ENCODE assay signal across 37 cellular contexts in the genomic region with DNA sequence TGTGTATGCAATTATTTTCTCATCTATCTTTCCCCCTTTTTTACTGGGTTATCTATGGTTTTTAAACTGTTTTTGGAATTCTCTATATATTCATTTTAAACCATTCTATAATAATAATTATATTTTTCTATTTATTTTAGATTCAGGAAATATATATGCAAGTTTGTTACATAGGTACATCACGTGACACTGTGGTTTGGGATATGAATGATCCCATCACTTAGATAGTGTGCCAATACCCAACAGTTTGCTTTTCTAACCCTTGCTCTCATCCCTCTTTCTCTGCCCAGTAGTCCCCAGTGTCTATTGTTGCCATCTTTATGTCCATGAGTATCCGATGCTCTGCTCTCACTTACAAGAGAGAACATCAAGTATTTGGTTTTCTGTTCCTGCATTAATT.
A peak's percentile ranks its signal among the peaks of the same experiment; 100 is the strongest.
DNase-seq lines count a peak whose midpoint lies in the region; ATAC-seq, FAIRE-seq and TF ChIP-seq lines count a peak whose summit lies in the region.
"Had no signal": no experiment of that assay in that cellular context is flagged by ENCODE, and none has a peak within 500 bp of the region (broad histone marks: within the 10 kb centered on the region; RNA-seq: fewer than 3 reads in every experiment).

No MANE protein-coding gene starts in this region.

- H2BK120ac ChIP-seq in H1 (replicated peaks; ENCODE audit: low read depth, low read length) = no peak overlapping the region

- TF ChIP-seq CTCF in HepG2 (CRISPR knock-in tag; IDR thresholded peaks at IDR 0.05) = no peak
- TF ChIP-seq CTCF in right lobe of liver (IDR thresholded peaks at IDR 0.05) = no peak
- no peak for TF ChIP-seq CTCF in K562 (IDR thresholded peaks at IDR 0.05 in 2 of 3, conservative IDR thresholded peaks at IDR 0.05 in 1 of 3; ENCODE audit: insufficient read depth in 2 of 3, low read depth in 1 of 3, low read length in 3 of 3)
- no peak for TF ChIP-seq CTCF in H1 (IDR thresholded peaks at IDR 0.05; ENCODE audit: control extremely low read depth in 1 of 3, insufficient read depth in 1 of 3, low read depth in 1 of 3, low read length in 3 of 3)
- TF ChIP-seq CTCF in neural progenitor cell (IDR thresholded peaks at IDR 0.05) = no peak

- no peaks in the 10 kb centered on the region for H3K9me3 Mint-ChIP-seq in neural progenitor cell
- H3K9me3 Mint-ChIP-seq in activated T-cell treated with anti-CD3 and anti-CD28 coated beads, Interleukin-2, amount 50 U/mL, for 24 hours = peaks cover 11% of the 10 kb centered on the region

- H2BK12ac ChIP-seq in H1 (ENCODE audit: low read depth, low read length) = no peak overlapping the region

- no peak overlapping the region for H3K56ac ChIP-seq in H1 (replicated peaks; ENCODE audit: insufficient read length, low read depth, low read length)

- no peaks in the 10 kb centered on the region for H3K9me1 ChIP-seq in K562 (ENCODE audit: control insufficient read depth, insufficient read depth, low read length)

- no peak overlapping the region for H4K8ac ChIP-seq in H1 (ENCODE audit: extremely low read depth, insufficient read depth, low read length)

- H3K27me3 ChIP-seq in HepG2 (ENCODE audit: control insufficient read depth in 1 of 2, insufficient read depth in 2 of 2, low read length in 2 of 2) (no peaks in the 10 kb centered on the region), right lobe of liver (no peaks in the 10 kb centered on the region), K562 (ENCODE audit: control insufficient read depth in 2 of 2, insufficient read depth in 2 of 2, low read length in 2 of 2) (no peaks in the 10 kb centered on the region), H1 (replicated peaks in 1 of 4; ENCODE audit: control insufficient read depth in 3 of 4, extremely low read depth in 1 of 4, insufficient read depth in 3 of 4, low read length in 3 of 4) (no peaks in the 10 kb centered on the region), neural progenitor cell (no peaks in the 10 kb centered on the region)
- H3K27me3 ChIP-seq: BE2C; BLaER1; BLaER1 treated with 17β-estradiol and CSF1 and Interleukin-3, amounts not matched to agents 10 nM and 100 nM had no signal

- H3K36me3 ChIP-seq in HepG2 (replicated peaks in 1 of 2; ENCODE audit: control insufficient read depth in 1 of 2, insufficient read depth in 2 of 2, low read length in 2 of 2) = no peaks in the 10 kb centered on the region
- no peaks in the 10 kb centered on the region for H3K36me3 ChIP-seq in right lobe of liver
- no peaks in the 10 kb centered on the region for H3K36me3 ChIP-seq in K562 (ENCODE audit: control insufficient read depth, insufficient read depth, low read length)
- no peaks in the 10 kb centered on the region; a peak in 1 of 8 replicates for H3K36me3 ChIP-seq in H1 (ENCODE audit: control insufficient read depth in 2 of 4, insufficient read depth in 4 of 4, low read length in 3 of 4)
- no peaks in the 10 kb centered on the region for H3K36me3 ChIP-seq in neural progenitor cell
- H3K36me3 ChIP-seq: BE2C; BLaER1; BLaER1 treated with 17β-estradiol and CSF1 and Interleukin-3, amounts not matched to agents 10 nM and 100 nM had no signal

- H3K27me3 Mint-ChIP-seq in neural progenitor cell (ENCODE audit: insufficient read depth, low read depth) (peaks cover 2% of the 10 kb centered on the region), T-helper 17 cell (no peaks in the 10 kb centered on the region)
- H3K27me3 Mint-ChIP-seq in activated T-cell treated with anti-CD3 and anti-CD28 coated beads, Interleukin-2, amount 50 U/mL, for 24 hours = no peaks in the 10 kb centered on the region
- H3K27me3 Mint-ChIP-seq: B cell; CD4-positive, alpha-beta memory T cell; CD4-positive, alpha-beta T cell; CD4-positive, CD25-positive, alpha-beta regulatory T cell; CD8-positive, alpha-beta memory T cell had no signal

- TF ChIP-seq RAD21 in HepG2 (CRISPR knock-in tag; IDR thresholded peaks at IDR 0.05) = no peak
- no peak for TF ChIP-seq RAD21 in K562 (CRISPR knock-in tag; conservative IDR thresholded peaks at IDR 0.05 in 1 of 2, IDR thresholded peaks at IDR 0.05 in 1 of 2)
- no peak for TF ChIP-seq RAD21 in H1 (IDR thresholded peaks at IDR 0.05 in 1 of 2, conservative IDR thresholded peaks at IDR 0.05 in 1 of 2; ENCODE audit: low read depth in 2 of 2, low read length in 2 of 2)

- H3K4me3 ChIP-seq in HepG2 (replicated peaks in 1 of 3; ENCODE audit: insufficient read depth in 1 of 3, low read depth in 2 of 3, low read length in 3 of 3) (no peak overlapping the region), right lobe of liver (no peak overlapping the region), K562 (no peak overlapping the region), H1 (ENCODE audit: extremely low read depth in 1 of 4, insufficient read depth in 2 of 4, low read depth in 3 of 4, low read length in 4 of 4) (no peak overlapping the region), neural progenitor cell (no peak overlapping the region)
- H3K4me3 ChIP-seq: A549; BLaER1; BLaER1 treated with 17β-estradiol and CSF1 and Interleukin-3, amounts not matched to agents 10 nM and 100 nM had no signal

- no peaks in the 10 kb centered on the region for H3F3A ChIP-seq in neural progenitor cell (ENCODE audit: low read depth)

- H2BK20ac ChIP-seq in H1 (ENCODE audit: low read length) = no peak overlapping the region

- H3K9ac ChIP-seq in HepG2 (ENCODE audit: insufficient read depth, low read depth, low read length) (no peak overlapping the region), K562 (ENCODE audit: insufficient read depth in 1 of 2, low read depth in 2 of 2, low read length in 2 of 2) (no peak overlapping the region), H1 (replicated peaks in 1 of 4; ENCODE audit: extremely low read depth in 1 of 4, low read depth in 3 of 4, low read length in 3 of 4) (no peak overlapping the region), neural progenitor cell (no peak overlapping the region)
- H3K9ac ChIP-seq: BLaER1; BLaER1 treated with 17β-estradiol and CSF1 and Interleukin-3, amounts not matched to agents 10 nM and 100 nM had no signal

- no peaks in the 10 kb centered on the region for H4K20me1 ChIP-seq in HepG2 (ENCODE audit: insufficient read depth, low read length)
- no peaks in the 10 kb centered on the region for H4K20me1 ChIP-seq in K562 (replicated peaks; ENCODE audit: control insufficient read depth, insufficient read depth, low read length)
- H4K20me1 ChIP-seq in H1 (replicated peaks in 1 of 2; ENCODE audit: control insufficient read depth in 1 of 2, insufficient read depth in 2 of 2, low read length in 2 of 2) = no peaks in the 10 kb centered on the region
- no peaks in the 10 kb centered on the region for H4K20me1 ChIP-seq in neural progenitor cell (ENCODE audit: low read depth)
- H4K20me1 ChIP-seq: BLaER1; BLaER1 treated with 17β-estradiol and CSF1 and Interleukin-3, amounts not matched to agents 10 nM and 100 nM had no signal

- no peaks in the 10 kb centered on the region for H3K79me2 ChIP-seq in HepG2 (ENCODE audit: insufficient read depth, low read length)
- no peaks in the 10 kb centered on the region for H3K79me2 ChIP-seq in K562 (ENCODE audit: control insufficient read depth, insufficient read depth, low read length)
- H3K79me2 ChIP-seq in H1 (ENCODE audit: control insufficient read depth in 1 of 2, insufficient read depth in 2 of 2, low read length in 2 of 2) = no peaks in the 10 kb centered on the region
- no peaks in the 10 kb centered on the region for H3K79me2 ChIP-seq in neural progenitor cell (ENCODE audit: low read depth)

- no peak overlapping the region for H3K23ac ChIP-seq in H1 (ENCODE audit: insufficient read length)

- no peak for DNase-seq in HepG2 (ENCODE audit: low spot score)
- no peak for DNase-seq in right lobe of liver
- DNase-seq in K562 (ENCODE audit: extremely low read depth in 1 of 4, low spot score in 3 of 4) = no peak
- DNase-seq in H1 (ENCODE audit: low read depth in 1 of 2, low spot score in 2 of 2) = no peak
- DNase-seq in neural progenitor cell (ENCODE audit: low spot score) = no peak
- DNase-seq in DMS53 treated with DMSO at 0.1 percent for 48 hours (lab: John Stamatoyannopoulos, UW; ENCODE audit: unreplicated experiment) = no peak
- DNase-seq in T-helper 17 cell = no peak
- DNase-seq in activated T-cell treated with anti-CD3 and anti-CD28 coated beads, Interleukin-2, amount 50 U/mL, for 24 hours = no peak
- DNase-seq: 8988T; ACHN; AML-193; BE2C; C1 segment of cervical spinal cord; Caco-2; Calu3; CD4-positive, alpha-beta memory T cell; CD4-positive, alpha-beta T cell; CD4-positive, CD25-positive, alpha-beta regulatory T cell; CD8-positive, alpha-beta memory T cell; CD8-positive, alpha-beta T cell; COR-L47; DMS 273 treated with DMSO at 0.1 percent for 48 hours; DMS153; DMS53; DMS79; DMS79 treated with DMSO at 0.1 percent for 48 hours; DND-41; EL had no signal

- ATAC-seq in HepG2 = no peak
- no peak for ATAC-seq in right lobe of liver
- no peak for ATAC-seq in K562
- ATAC-seq in T-helper 17 cell = no peak
- ATAC-seq: A549; CD8-positive, alpha-beta T cell had no signal

- no peak overlapping the region for H3K4me2 ChIP-seq in HepG2 (ENCODE audit: low read depth, low read length)
- no peak overlapping the region for H3K4me2 ChIP-seq in K562 (ENCODE audit: insufficient read depth, low read length)
- H3K4me2 ChIP-seq in H1 (ENCODE audit: insufficient read depth in 1 of 2, low read depth in 2 of 2, low read length in 2 of 2) = no peak overlapping the region
- no peak overlapping the region for H3K4me2 ChIP-seq in neural progenitor cell
- H3K4me2 ChIP-seq: A549; BLaER1; BLaER1 treated with 17β-estradiol and CSF1 and Interleukin-3, amounts not matched to agents 10 nM and 100 nM had no signal

- H3K36me3 Mint-ChIP-seq in neural progenitor cell (no peaks in the 10 kb centered on the region), T-helper 17 cell (ENCODE audit: low read depth) (no peaks in the 10 kb centered on the region)
- H3K36me3 Mint-ChIP-seq in activated T-cell treated with anti-CD3 and anti-CD28 coated beads, Interleukin-2, amount 50 U/mL, for 24 hours (ENCODE audit: low read depth) = no peaks in the 10 kb centered on the region
- H3K36me3 Mint-ChIP-seq: CD14-positive monocyte; CD4-positive, alpha-beta memory T cell; CD4-positive, CD25-positive, alpha-beta regulatory T cell; CD8-positive, alpha-beta memory T cell; CD8-positive, alpha-beta T cell had no signal

- H3K9me3 ChIP-seq in HepG2 (ENCODE audit: low read length) (peaks cover 47% of the 10 kb centered on the region), right lobe of liver (no peaks in the 10 kb centered on the region), K562 (replicated peaks; ENCODE audit: control insufficient read depth, insufficient read depth, low read depth, low read length) (no peaks in the 10 kb centered on the region), H1 (ENCODE audit: insufficient read depth in 2 of 2, low read depth in 1 of 2, low read length in 1 of 2) (no peaks in the 10 kb centered on the region), neural progenitor cell (ENCODE audit: low read depth) (no peaks in the 10 kb centered on the region), T-helper 17 cell (ENCODE audit: control insufficient read depth, low read length, poor library complexity, severe bottlenecking) (no peaks in the 10 kb centered on the region)
- H3K9me3 ChIP-seq: A549, BE2C, BLaER1, Caco-2 had no signal

- POLR2A ChIA-PET in HepG2 (lab: Yijun Ruan, JAX) = no interaction called here
- POLR2A ChIA-PET in K562 (lab: Yijun Ruan, JAX) = no interaction called here
- POLR2A ChIA-PET in H1 (lab: Charles Lee; ENCODE audit: partially characterized antibody) = no interaction called here

- in situ Hi-C loops in HepG2 (cut with HindIII; ENCODE audit: extremely low pct_ligation_motif_present, low pct_unique_long_range_greater_than_20kb) = no loop called here
- in situ Hi-C loops in K562 (cut with MboI) = no loop called here

- H3K14ac ChIP-seq in H1 (ENCODE audit: insufficient read length) = no peak overlapping the region

- TF ChIP-seq EP300 in HepG2 (IDR thresholded peaks at IDR 0.05; ENCODE audit: low read depth in 2 of 2, low read length in 2 of 2) = no peak
- no peak for TF ChIP-seq EP300 in HepG2 (CRISPR knock-in tag; IDR thresholded peaks at IDR 0.05; ENCODE audit: borderline replicate concordance)
- TF ChIP-seq EP300 in K562 (IDR thresholded peaks at IDR 0.05; ENCODE audit: low read length) = no peak
- TF ChIP-seq EP300 in H1 (IDR thresholded peaks at IDR 0.05; ENCODE audit: borderline replicate concordance in 1 of 2, low read depth in 2 of 2, low read length in 2 of 2) = no peak

- intact Hi-C loops in HepG2 (cut with micrococcal nuclease; ENCODE audit: unreplicated experiment) (no loop called here), right lobe of liver (cut with DNase I) (no loop called here), K562 (cut with micrococcal nuclease) (no loop called here)

- no peak overlapping the region for H2AFZ ChIP-seq in HepG2 (ENCODE audit: low read length)
- no peak overlapping the region for H2AFZ ChIP-seq in K562 (ENCODE audit: low read depth, low read length)
- 0 out of 2 replicates have a peak overlapping the region, but pooled peaks have one; percentile 22 for H2AFZ ChIP-seq in H1 (ENCODE audit: low read length)
- H2AFZ ChIP-seq in neural progenitor cell (replicated peaks) = no peak overlapping the region

- no peak overlapping the region for H3K18ac ChIP-seq in H1 (ENCODE audit: extremely low read depth, low read length)

- H3K27ac Mint-ChIP-seq in neural progenitor cell (no peak overlapping the region), T-helper 17 cell (no peak overlapping the region)
- H3K27ac Mint-ChIP-seq in activated T-cell treated with anti-CD3 and anti-CD28 coated beads, Interleukin-2, amount 50 U/mL, for 24 hours = no peak overlapping the region
- H3K27ac Mint-ChIP-seq: B cell; CD14-positive monocyte; CD4-positive, alpha-beta memory T cell; CD4-positive, alpha-beta T cell; CD8-positive, alpha-beta memory T cell; CD8-positive, alpha-beta T cell had no signal

- H3K4me3 Mint-ChIP-seq in neural progenitor cell = peak overlapping the region; percentile 23
- no peak overlapping the region for H3K4me3 Mint-ChIP-seq in T-helper 17 cell
- H3K4me3 Mint-ChIP-seq in activated T-cell treated with anti-CD3 and anti-CD28 coated beads, Interleukin-2, amount 50 U/mL, for 24 hours = no peak overlapping the region
- H3K4me3 Mint-ChIP-seq: B cell; CD14-positive monocyte; CD4-positive, alpha-beta memory T cell; CD4-positive, alpha-beta T cell; CD4-positive, CD25-positive, alpha-beta regulatory T cell; CD8-positive, alpha-beta memory T cell; CD8-positive, alpha-beta T cell had no signal

- no peak for TF ChIP-seq POLR2A in HepG2 (IDR thresholded peaks at IDR 0.05; ENCODE audit: insufficient read depth in 1 of 2, low read depth in 2 of 2, low read length in 2 of 2)
- TF ChIP-seq POLR2A in right lobe of liver (IDR thresholded peaks at IDR 0.05) = no peak
- TF ChIP-seq POLR2A in K562 (conservative IDR thresholded peaks at IDR 0.05) = no peak
- no peak for TF ChIP-seq POLR2A in H1 (IDR thresholded peaks at IDR 0.05; ENCODE audit: control extremely low read depth in 1 of 2, low read depth in 2 of 2, low read length in 2 of 2)

- no peak overlapping the region for H2AK5ac ChIP-seq in H1 (ENCODE audit: low read depth, low read length)

- no peak overlapping the region for H3K4ac ChIP-seq in H1 (replicated peaks; ENCODE audit: insufficient read length, low read depth, low read length)

- CTCF ChIA-PET in HepG2 (lab: Yijun Ruan, JAX; ENCODE audit: low intra/inter-chr PET ratio, low total read pairs) = no interaction called here
- CTCF ChIA-PET in K562 (lab: Yijun Ruan, JAX; ENCODE audit: low intra/inter-chr PET ratio) = no interaction called here
- CTCF ChIA-PET in H1 (lab: Charles Lee; ENCODE audit: partially characterized antibody) = no interaction called here

- H3K4me1 Mint-ChIP-seq in neural progenitor cell = no peaks in the 10 kb centered on the region
- no peaks in the 10 kb centered on the region for H3K4me1 Mint-ChIP-seq in T-helper 17 cell
- no peaks in the 10 kb centered on the region for H3K4me1 Mint-ChIP-seq in activated T-cell treated with anti-CD3 and anti-CD28 coated beads, Interleukin-2, amount 50 U/mL, for 24 hours (ENCODE audit: low read depth)
- H3K4me1 Mint-ChIP-seq: B cell; CD14-positive monocyte; CD4-positive, alpha-beta memory T cell; CD4-positive, CD25-positive, alpha-beta regulatory T cell; CD8-positive, alpha-beta memory T cell had no signal

- no peak overlapping the region for H3K27ac ChIP-seq in HepG2 (ENCODE audit: extremely low read length, insufficient read depth, low read length)
- no peak overlapping the region for H3K27ac ChIP-seq in right lobe of liver
- no peak overlapping the region for H3K27ac ChIP-seq in K562 (ENCODE audit: extremely low read depth, low read depth, low read length)
- H3K27ac ChIP-seq in H1 (ENCODE audit: low read depth, low read length) = no peak overlapping the region
- no peak overlapping the region for H3K27ac ChIP-seq in neural progenitor cell
- H3K27ac ChIP-seq: 22Rv1; A549; BLaER1; BLaER1 treated with 17β-estradiol and CSF1 and Interleukin-3, amounts not matched to agents 10 nM and 100 nM; C4-2B had no signal

- 13% methylated on average over 2 of the region's 2 CpGs for WGBS in HepG2 (ENCODE audit: low lambda C conversion rate)
- 58% methylated on average over 2 of the region's 2 CpGs for WGBS in right lobe of liver (ENCODE audit: insufficient coverage, low coverage, low lambda C conversion rate, missing lambda C conversion rate)
- WGBS in K562 (ENCODE audit: insufficient coverage, low coverage, missing lambda C conversion rate) = 0% methylated on average over 2 of the region's 2 CpGs
- WGBS in H1 (ENCODE audit: extremely low coverage in 1 of 2, insufficient coverage in 1 of 2, insufficient read length in 1 of 2, insufficient replicate concordance in 2 of 2, low coverage in 1 of 2, low lambda C conversion rate in 2 of 2, missing lambda C conversion rate in 1 of 2), 2 experiments = 90% methylated on average over 2 of the region's 2 CpGs; no CpG with 5 or more reads in 1 of the 2 experiments

- H3K23me2 ChIP-seq in H1 (ENCODE audit: low read depth, low read length) = no peaks in the 10 kb centered on the region; the same call in 1 of the 2 replicates

- BruUV-seq in HepG2 (replicated peaks; lab: Mats Ljungman, UMichigan) = no TSS peak
- BruUV-seq in K562 (replicated peaks; lab: Mats Ljungman, UMichigan) = no TSS peak

- no peak overlapping the region for H2BK15ac ChIP-seq in H1 (ENCODE audit: low read length)

- no peak overlapping the region for H4K91ac ChIP-seq in H1 (replicated peaks; ENCODE audit: insufficient read length, low read length)

- FAIRE-seq in HepG2 (lab: Jason Lieb, UNC) = no peak
- no peak for FAIRE-seq in K562 (lab: Jason Lieb, UNC)
- no peak for FAIRE-seq in H1 (lab: Jason Lieb, UNC)
- FAIRE-seq: A204.1, A549, D721Med had no signal

- no peak overlapping the region for H4K5ac ChIP-seq in H1 (ENCODE audit: insufficient read length, low read depth, low read length)

- H2BK5ac ChIP-seq in H1 (ENCODE audit: low read depth, low read length) = no peak overlapping the region

- H3K79me1 ChIP-seq in H1 (ENCODE audit: low read depth, low read length) = no peaks in the 10 kb centered on the region

- H3K4me1 ChIP-seq in HepG2 (ENCODE audit: insufficient read depth, low read length) (no peaks in the 10 kb centered on the region), right lobe of liver (no peaks in the 10 kb centered on the region), K562 (replicated peaks in 1 of 2; ENCODE audit: control insufficient read depth in 2 of 2, insufficient read depth in 2 of 2, low read length in 2 of 2) (no peaks in the 10 kb centered on the region), H1 (replicated peaks in 1 of 4; ENCODE audit: control insufficient read depth in 3 of 4, insufficient read depth in 4 of 4, low read length in 3 of 4) (no peaks in the 10 kb centered on the region), neural progenitor cell (no peaks in the 10 kb centered on the region)
- H3K4me1 ChIP-seq: A549; BE2C; BLaER1; BLaER1 treated with 17β-estradiol and CSF1 and Interleukin-3, amounts not matched to agents 10 nM and 100 nM; Caco-2 had no signal

Comparison
In these comparisons a context has a peak if more than half of its experiments do, and no peak if none do; other contexts are left out.
1. Of the 241 proteins assayed by ChIP-seq in both HepG2 and K562: peak only in HepG2: RAD51; only in K562: TFE3; in both: none; in neither: 238; mixed calls (peak in some experiments, not most) for 1.